Comparison of ENCODE assay signal across 22 cellular contexts in genomic region chr10:132103116-132103910, GRCh38.
"Had no signal": no experiment of that assay in that cellular context is flagged by ENCODE, and none has a peak within 500 bp of the region (broad histone marks: within the 10 kb centered on the region; RNA-seq: fewer than 3 reads in every experiment).

No MANE protein-coding gene starts in this region.

- H3K27ac ChIP-seq: cardiac muscle cell, left lung, right lobe of liver, testis, upper lobe of left lung had no signal

- H3K36me3 Mint-ChIP-seq: activated naive CD8-positive, alpha-beta T cell treated with anti-CD3 and anti-CD28 coated beads, Interleukin-2, amount 10 ng/mL, durations not matched to agents 7 days and 5 days had no signal

- H3K4me3 ChIP-seq: cardiac muscle cell, left lung, right lobe of liver, testis, upper lobe of left lung had no signal

- H3K27ac Mint-ChIP-seq: activated B cell treated with CpG ODN at 0.5 μM for 24 hours; activated CD8-positive, alpha-beta T cell treated with anti-CD3 and anti-CD28 coated beads, Interleukin-2, amount 10 ng/mL, durations not matched to agents 7 days and 5 days; activated naive CD8-positive, alpha-beta T cell treated with anti-CD3 and anti-CD28 coated beads, Interleukin-2, amount 10 ng/mL, durations not matched to agents 7 days and 5 days had no signal

- H3K4me3 Mint-ChIP-seq: activated B cell treated with CpG ODN at 0.5 μM for 24 hours; activated CD8-positive, alpha-beta T cell treated with anti-CD3 and anti-CD28 coated beads, Interleukin-2, amount 10 ng/mL, durations not matched to agents 7 days and 5 days; activated naive CD8-positive, alpha-beta T cell treated with anti-CD3 and anti-CD28 coated beads, Interleukin-2, amount 10 ng/mL, durations not matched to agents 7 days and 5 days had no signal

- H3K9me3 ChIP-seq: left lung, right lobe of liver, testis, upper lobe of left lung had no signal

- H3K4me1 Mint-ChIP-seq: activated B cell treated with CpG ODN at 0.5 μM for 24 hours; activated naive CD8-positive, alpha-beta T cell treated with anti-CD3 and anti-CD28 coated beads, Interleukin-2, amount 10 ng/mL, durations not matched to agents 7 days and 5 days had no signal

- DNase-seq: activated B cell treated with CpG ODN at 0.5 μM for 24 hours; activated CD4-positive, alpha-beta T cell treated with anti-CD3 and anti-CD28 coated beads for 48 hours; activated CD8-positive, alpha-beta memory T cell treated with anti-CD3 and anti-CD28 coated beads, Interleukin-2, amount 50 U/mL, for 4 hours; activated CD8-positive, alpha-beta T cell treated with anti-CD3 and anti-CD28 coated beads, Interleukin-2, amount 10 ng/mL, durations not matched to agents 7 days and 5 days; activated naive CD8-positive, alpha-beta T cell treated with anti-CD3 and anti-CD28 coated beads, Interleukin-2, amount 10 ng/mL, durations not matched to agents 7 days and 5 days; amygdala; erythroblast; foreskin melanocyte; glutamatergic neuron; hippocampal formation; mammary epithelial cell; small intestine; stimulated activated CD4-positive, alpha-beta T cell treated with anti-CD3 and anti-CD28 coated beads, Interleukin-15, amount 100 ng/mL, for 24 hours; stimulated activated CD4-positive, alpha-beta T cell treated with anti-CD3 and anti-CD28 coated beads, Interleukin-2, amount 100 ng/mL, for 48 hours; T-helper 1 cell; T-helper 9 cell had no signal

- H3K27me3 ChIP-seq: cardiac muscle cell, right lobe of liver, testis, upper lobe of left lung had no signal

- H3K9me3 Mint-ChIP-seq: activated B cell treated with CpG ODN at 0.5 μM for 24 hours; activated naive CD8-positive, alpha-beta T cell treated with anti-CD3 and anti-CD28 coated beads, Interleukin-2, amount 10 ng/mL, durations not matched to agents 7 days and 5 days had no signal

- H3K36me3 ChIP-seq: cardiac muscle cell, left lung, right lobe of liver, upper lobe of left lung had no signal

- H3K4me1 ChIP-seq: left lung, right lobe of liver, testis, upper lobe of left lung had no signal

- ATAC-seq: activated CD8-positive, alpha-beta T cell treated with anti-CD3 and anti-CD28 coated beads, Interleukin-2, amount 10 ng/mL, durations not matched to agents 7 days and 5 days; left lung; right lobe of liver; SK-N-SH treated with all-trans-retinoic acid at 6 μM for 48 hours had no signal
